In genomic region chr20:63017076-63017825, GRCh38 we compare ENCODE assay signal across 17 cellular contexts. TPM values are rescaled to one million over a fixed set of nuclear protein-coding genes. Genes with fewer than 3 reads are reported as not detected.
"Had no signal": no experiment of that assay in that cellular context is flagged by ENCODE, and none has a peak within 500 bp of the region (broad histone marks: within the 10 kb centered on the region; RNA-seq: fewer than 3 reads in every experiment).

No MANE protein-coding gene starts in this region.

- H3K36me3 ChIP-seq: esophagus squamous epithelium, thyroid gland, vagina had no signal

- H3K9me3 ChIP-seq: thyroid gland, vagina had no signal

- H3K27me3 ChIP-seq: vagina had no signal

- ATAC-seq: activated CD8-positive, alpha-beta T cell treated with anti-CD3 and anti-CD28 coated beads for 36 hours; activated T-cell treated with anti-CD3 and anti-CD28 coated beads, Interleukin-2, amount 50 U/mL, for 72 hours had no signal

- FAIRE-seq: bronchial epithelial cell had no signal

- H3K27ac ChIP-seq: esophagus squamous epithelium, psoas muscle, thyroid gland, vagina, VCaP had no signal

- H3K4me1 ChIP-seq: esophagus squamous epithelium, psoas muscle, thyroid gland, vagina had no signal

- H3K4me3 ChIP-seq: esophagus squamous epithelium, psoas muscle, thyroid gland, vagina had no signal

- DNase-seq: activated CD8-positive, alpha-beta memory T cell treated with anti-CD3 and anti-CD28 coated beads, Interleukin-2, amount 50 U/mL, for 4 hours; activated CD8-positive, alpha-beta T cell treated with anti-CD3 and anti-CD28 coated beads for 36 hours; activated gamma-delta T cell treated with Interleukin-2 at 50 U/mL for 16 hours; activated naive CD8-positive, alpha-beta T cell treated with anti-CD3 and anti-CD28 coated beads, Interleukin-2, amount 10 ng/mL, durations not matched to agents 7 days and 5 days; activated T-cell treated with anti-CD3 and anti-CD28 coated beads, Interleukin-2, amount 50 U/mL, for 72 hours; anterior cingulate cortex; esophagus squamous epithelium; foreskin fibroblast; head of caudate nucleus; mesenchymal stem cell; stimulated activated CD4-positive, alpha-beta T cell treated with anti-CD3 and anti-CD28 coated beads, Interleukin-4, amount 100 ng/mL, for 24 hours; thyroid gland had no signal

RNA-seq across cellular contexts. Expression of gene BHLHE23, which starts 10.5 kb away (rescaled TPM):
- total RNA-seq: activated CD8-positive, alpha-beta T cell treated with anti-CD3 and anti-CD28 coated beads for 36 hours; activated naive CD8-positive, alpha-beta T cell treated with anti-CD3 and anti-CD28 coated beads, Interleukin-2, amount 10 ng/mL, durations not matched to agents 7 days and 5 days; activated T-cell treated with anti-CD3 and anti-CD28 coated beads, Interleukin-2, amount 50 U/mL, for 72 hours; bronchial epithelial cell; esophagus squamous epithelium; omental fat pad; psoas muscle; thyroid gland; vagina had no signal
- polyA plus RNA-seq: psoas muscle had no signal
